Comparison of ENCODE assay signal across 18 cellular contexts in the genomic region with DNA sequence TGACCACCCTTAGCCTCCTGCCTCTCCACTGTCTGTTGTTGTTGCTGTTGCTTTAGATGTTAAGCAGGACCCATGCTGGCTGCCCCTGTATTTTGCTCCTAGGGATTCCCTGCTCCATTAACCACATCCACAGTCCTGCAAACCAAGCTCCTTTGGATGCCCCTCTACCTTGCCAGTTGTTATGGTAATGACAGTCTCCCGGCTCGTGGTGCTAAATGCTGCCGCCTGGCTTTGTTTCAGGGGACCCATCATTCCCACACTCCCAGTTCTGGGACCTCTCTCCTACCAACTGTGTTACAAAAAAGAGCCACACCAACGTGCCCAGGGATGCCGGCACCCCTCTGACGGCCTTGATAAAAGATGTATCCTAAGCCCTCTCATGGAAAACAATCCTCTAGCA. TPM values are rescaled to one million over a fixed set of nuclear protein-coding genes. Genes with fewer than 3 reads are reported as not detected.
DNase-seq lines count a peak whose midpoint lies in the region; FAIRE-seq and TF ChIP-seq lines count a peak whose summit lies in the region.
"Had no signal": no experiment of that assay in that cellular context is flagged by ENCODE, and none has a peak within 500 bp of the region (broad histone marks: within the 10 kb centered on the region; RNA-seq: fewer than 3 reads in every experiment).

No MANE protein-coding gene starts in this region.

- H3K9ac ChIP-seq in mesendoderm (ENCODE audit: low read length): peak overlapping the region; percentile 9
- H3K9ac ChIP-seq: parathyroid adenoma had no signal

- H3K36me3 Mint-ChIP-seq in brain: peaks cover 3% of the 10 kb centered on the region
- H3K36me3 Mint-ChIP-seq: CD8-positive, alpha-beta T cell had no signal

- DNase-seq in DMS53 (lab: John Stamatoyannopoulos, UW): peak; percentile 55
- no peak for DNase-seq in DMS53 treated with DMSO at 0.1 percent for 48 hours (lab: John Stamatoyannopoulos, UW; ENCODE audit: unreplicated experiment)
- peak; percentile 29 for DNase-seq in NCI-H2107 (lab: John Stamatoyannopoulos, UW)
- peak; percentile 45 for DNase-seq in mesendoderm
- no peak for DNase-seq in SW480 (ENCODE audit: low spot score)
- DNase-seq in urothelium cell line (ENCODE audit: low spot score): no peak
- DNase-seq in ovary: no peak
- DNase-seq: 8988T; activated CD4-positive, alpha-beta T cell treated with anti-CD3 and anti-CD28 coated beads for 4 hours; activated T-cell treated with anti-CD3 and anti-CD28 coated beads, Interleukin-2, amount 50 U/mL, for 4 hours; CD8-positive, alpha-beta T cell; cerebellar nuclear complex; uterus had no signal

- H3K27ac Mint-ChIP-seq in brain: peak overlapping the region in 4 of 5 experiments; percentile 6 to 91 (median 36)
- H3K27ac Mint-ChIP-seq: CD8-positive, alpha-beta T cell; stimulated activated naive CD8-positive, alpha-beta T cell treated with anti-CD3 and anti-CD28 coated beads, Interleukin-15, Interleukin-2, amounts not matched to agents 100 ng/mL and 50 ng/mL, for 24 hours had no signal

- H3K4me1 ChIP-seq in mesendoderm (ENCODE audit: control insufficient read depth, low read depth, low read length) (peaks cover 1% of the 10 kb centered on the region), ovary (ENCODE audit: insufficient read depth) (no peaks in the 10 kb centered on the region)
- H3K4me1 ChIP-seq: parathyroid adenoma, uterus had no signal

- no peak overlapping the region for H2AK5ac ChIP-seq in mesendoderm (ENCODE audit: low read length)

- H3K23ac ChIP-seq in mesendoderm (ENCODE audit: low read length): no peak overlapping the region

- FAIRE-seq in urothelium cell line (lab: Jason Lieb, UNC): no peak

- WGBS in mesendoderm (ENCODE audit: extremely low coverage, insufficient coverage, low lambda C conversion rate): no CpG with 5 or more reads among the region's 6 CpGs
- 41 to 44% (median 42%) methylated on average over 6 of the region's 6 CpGs for WGBS in ovary, 3 donors

- H2BK120ac ChIP-seq in mesendoderm (ENCODE audit: low read depth, low read length): peak overlapping the region; percentile 5

- H3K18ac ChIP-seq in mesendoderm (ENCODE audit: low read length): no peak overlapping the region

- H3K27me3 ChIP-seq in mesendoderm (ENCODE audit: insufficient read depth, low read length, poor library complexity) (peaks cover 3% of the 10 kb centered on the region), ovary (no peaks in the 10 kb centered on the region)

- H3K79me2 ChIP-seq in mesendoderm (ENCODE audit: control insufficient read depth, insufficient read depth, low read length): no peaks in the 10 kb centered on the region
- H3K79me2 ChIP-seq: parathyroid adenoma had no signal

- H3K36me3 ChIP-seq in mesendoderm (ENCODE audit: control insufficient read depth, insufficient read depth, low read length) (no peaks in the 10 kb centered on the region), ovary (no peaks in the 10 kb centered on the region)
- H3K36me3 ChIP-seq: uterus had no signal

- TF ChIP-seq EP300 in ovary (IDR thresholded peaks at IDR 0.05): no peak

- no peaks in the 10 kb centered on the region for H3K9me3 ChIP-seq in ovary
- H3K9me3 ChIP-seq: uterus had no signal

- no peak overlapping the region for H4K8ac ChIP-seq in mesendoderm (ENCODE audit: low read depth, low read length)

- peak overlapping the region; percentile 71 to 90 (median 85) for H3K4me3 Mint-ChIP-seq in brain
- H3K4me3 Mint-ChIP-seq: activated T-cell treated with anti-CD3 and anti-CD28 coated beads, Interleukin-2, amount 50 U/mL, for 4 hours; CD8-positive, alpha-beta T cell had no signal

- H3K27ac ChIP-seq in mesendoderm (ENCODE audit: low read depth, low read length) (peak overlapping the region; percentile 69), ovary (no peak overlapping the region)
- H3K27ac ChIP-seq: epithelial cell of prostate, parathyroid adenoma, uterus had no signal

- no peak overlapping the region for H3K4ac ChIP-seq in mesendoderm (ENCODE audit: low read depth, low read length)

- TF ChIP-seq CTCF in brain (conservative IDR thresholded peaks at IDR 0.05) (peak in 1 of 2 experiments; percentile 13), ovary (IDR thresholded peaks at IDR 0.05) (no peak)

- H3K4me3 ChIP-seq in mesendoderm (ENCODE audit: low read length) (no peak overlapping the region), ovary (no peak overlapping the region)
- H3K4me3 ChIP-seq: smooth muscle cell, uterus had no signal

- peak overlapping the region; percentile 56 for H3K56ac ChIP-seq in mesendoderm (ENCODE audit: low read length)

- peaks cover 8% of the 10 kb centered on the region for H3K27me3 Mint-ChIP-seq in brain

- intact Hi-C loops in ovary (cut with DNase I): no loop called here

- no peak overlapping the region for H3K4me2 ChIP-seq in mesendoderm (ENCODE audit: low read length)
- H3K4me2 ChIP-seq: smooth muscle cell had no signal

- no peak for TF ChIP-seq POLR2A in ovary (IDR thresholded peaks at IDR 0.05)

- peaks cover 9 to 20% (median 16%) of the 10 kb centered on the region in 5 experiments for H3K9me3 Mint-ChIP-seq in brain
- H3K9me3 Mint-ChIP-seq: stimulated activated naive CD8-positive, alpha-beta T cell treated with anti-CD3 and anti-CD28 coated beads, Interleukin-15, Interleukin-2, amounts not matched to agents 100 ng/mL and 50 ng/mL, for 24 hours had no signal

- H4K5ac ChIP-seq in mesendoderm (ENCODE audit: low read length): no peak overlapping the region

- H2BK5ac ChIP-seq in mesendoderm (ENCODE audit: low read length): no peak overlapping the region

- no peak overlapping the region for H2BK15ac ChIP-seq in mesendoderm (replicated peaks; ENCODE audit: low read depth)

- H3K79me1 ChIP-seq in mesendoderm (ENCODE audit: low read length): no peaks in the 10 kb centered on the region

- H3K4me1 Mint-ChIP-seq in brain: peaks cover 38% of the 10 kb centered on the region

RNA-seq across cellular contexts. Expression of gene MCCC1, which starts 15.5 kb away (rescaled TPM):
- 23.0 TPM for polyA plus RNA-seq in brain (ENCODE audit: insufficient read depth, low read depth, low replicate concordance)
- polyA plus RNA-seq in mesendoderm (2013, experiment 1 of 2): 7.2 TPM
- 7.9 TPM for polyA plus RNA-seq in mesendoderm (2013, experiment 2 of 2)
- 10 to 100 TPM; 21.7 to 31.4 (median 24.0) TPM for total RNA-seq in ovary
- polyA plus RNA-seq in ovary: 10 to 100 TPM; 29.6 to 32.8 TPM

RNA-seq across cellular contexts. Expression of gene LAMP3, which starts 47.8 kb away (rescaled TPM):
- polyA plus RNA-seq in brain (ENCODE audit: insufficient read depth, low read depth, low replicate concordance) (1.9 TPM), ovary (1 to 10 TPM in 1 of 2 donors, under 1 TPM in 1; 0.08 to 1.2 TPM)
- polyA plus RNA-seq in mesendoderm (2013, experiment 1 of 2): 0.95 TPM
- 1.3 TPM for polyA plus RNA-seq in mesendoderm (2013, experiment 2 of 2)
- under 1 TPM in 5 of 7 donors, not detected in 2; 0.07 to 0.34 (median 0.26) TPM for total RNA-seq in ovary

Comparison
In these comparisons a context has a peak if more than half of its experiments do, and no peak if none do; other contexts are left out.
1. DNase-seq: peak in DMS53 (single experiment), NCI-H2107 (single experiment) and mesendoderm (single experiment); none in DMS53 treated with DMSO at 0.1 percent for 48 hours (single experiment), SW480 (single experiment), urothelium cell line (single experiment) and ovary (0 of 5).